Comparison of ENCODE assay signal across 10 cellular contexts in genomic region chr2:40364143-40364903, GRCh38.
DNase-seq lines count a peak whose midpoint lies in the region; ATAC-seq, FAIRE-seq and TF ChIP-seq lines count a peak whose summit lies in the region.
"Had no signal": no experiment of that assay in that cellular context is flagged by ENCODE, and none has a peak within 500 bp of the region (broad histone marks: within the 10 kb centered on the region; RNA-seq: fewer than 3 reads in every experiment).

No MANE protein-coding gene starts in this region.

- H3K4me3 Mint-ChIP-seq in MCF 10A (ENCODE audit: unreplicated experiment) (no peak overlapping the region), mesothelial cell of epicardium (peak overlapping the region; percentile 5), glutamatergic neuron (ENCODE audit: unreplicated experiment) (no peak overlapping the region)
- H3K4me3 Mint-ChIP-seq: type B pancreatic cell had no signal

- H3K36me3 Mint-ChIP-seq in MCF 10A (ENCODE audit: insufficient read depth, unreplicated experiment) (no peaks in the 10 kb centered on the region), mesothelial cell of epicardium (no peaks in the 10 kb centered on the region), glutamatergic neuron (ENCODE audit: unreplicated experiment) (no peaks in the 10 kb centered on the region)
- H3K36me3 Mint-ChIP-seq: type B pancreatic cell had no signal

- intact Hi-C loops in MCF 10A (cut with micrococcal nuclease): no loop called here

- no peaks in the 10 kb centered on the region for H3K27me3 Mint-ChIP-seq in MCF 10A (ENCODE audit: insufficient read depth, unreplicated experiment)
- no peaks in the 10 kb centered on the region for H3K27me3 Mint-ChIP-seq in mesothelial cell of epicardium (ENCODE audit: low read depth)
- no peaks in the 10 kb centered on the region for H3K27me3 Mint-ChIP-seq in glutamatergic neuron (ENCODE audit: unreplicated experiment)
- H3K27me3 Mint-ChIP-seq: type B pancreatic cell had no signal

- TF ChIP-seq CTCF in MCF 10A (IDR thresholded peaks at IDR 0.05; ENCODE audit: unreplicated experiment): no peak
- TF ChIP-seq CTCF in mesothelial cell of epicardium (IDR thresholded peaks at IDR 0.05; ENCODE audit: unreplicated experiment): no peak
- TF ChIP-seq CTCF in glutamatergic neuron (IDR thresholded peaks at IDR 0.05; ENCODE audit: partially characterized antibody, unreplicated experiment): no peak

- H3K27ac Mint-ChIP-seq in MCF 10A (ENCODE audit: low read depth, unreplicated experiment): no peak overlapping the region
- peak overlapping the region; percentile 77 for H3K27ac Mint-ChIP-seq in mesothelial cell of epicardium
- no peak overlapping the region for H3K27ac Mint-ChIP-seq in glutamatergic neuron (ENCODE audit: unreplicated experiment)
- H3K27ac Mint-ChIP-seq: type B pancreatic cell had no signal

- ATAC-seq in GM18868 (IDR thresholded peaks at IDR 0.05; ENCODE audit: unreplicated experiment): no peak

- POLR2A ChIA-PET in MCF 10A (lab: Yijun Ruan, JAX): interaction anchor here (0.9 to 1.0 kb wide), 4 partner anchors 9 to 105 kb away, joined by 3 read pairs; no protein-coding TSS in a partner anchor

- CTCF ChIA-PET in MCF 10A (lab: Yijun Ruan, JAX): interaction anchor here (0.7 to 1.5 kb wide), 4 partner anchors 120 to 191 kb away, joined by 3 to 5 read pairs (median 4); no protein-coding TSS in a partner anchor

- BruUV-seq in MCF 10A (replicated peaks; lab: Mats Ljungman, UMichigan): no TSS peak

- peak; percentile 20 for DNase-seq in HT1080 (ENCODE audit: low read depth)
- DNase-seq in MCF 10A (ENCODE audit: unreplicated experiment): peak; percentile 19
- DNase-seq in mesothelial cell of epicardium (ENCODE audit: low spot score in 2 of 2, unreplicated experiment in 2 of 2): no peak
- no peak for DNase-seq in SHP77 (lab: John Stamatoyannopoulos, UW)
- no peak for DNase-seq in glutamatergic neuron
- DNase-seq in NAMALWA (ENCODE audit: low spot score): no peak
- DNase-seq: NK-92 treated with Interleukin-12 subunit alpha and Interleukin-12 subunit beta, amount 100 ng/mL, for 24 hours had no signal

- H3K4me1 Mint-ChIP-seq in MCF 10A (ENCODE audit: insufficient read depth, unreplicated experiment): peaks cover 15% of the 10 kb centered on the region
- peaks cover 33% of the 10 kb centered on the region for H3K4me1 Mint-ChIP-seq in mesothelial cell of epicardium
- peaks cover 7% of the 10 kb centered on the region for H3K4me1 Mint-ChIP-seq in glutamatergic neuron (ENCODE audit: low read depth, unreplicated experiment)

- FAIRE-seq in A204.1 (lab: Jason Lieb, UNC): peak; percentile 62

- no peaks in the 10 kb centered on the region for H3K9me3 Mint-ChIP-seq in MCF 10A (ENCODE audit: unreplicated experiment)
- H3K9me3 Mint-ChIP-seq in mesothelial cell of epicardium: no peaks in the 10 kb centered on the region
- H3K9me3 Mint-ChIP-seq in glutamatergic neuron (ENCODE audit: unreplicated experiment): no peaks in the 10 kb centered on the region
- H3K9me3 Mint-ChIP-seq: type B pancreatic cell had no signal

Comparison
In these comparisons a context has a peak if more than half of its experiments do, and no peak if none do; other contexts are left out.
1. DNase-seq: peak in HT1080 (single experiment) and MCF 10A (single experiment); none in mesothelial cell of epicardium (0 of 2), SHP77 (0 of 2), glutamatergic neuron (single experiment) and NAMALWA (single experiment).